18 cellular contexts compared by ENCODE assay signal in the genomic region with DNA sequence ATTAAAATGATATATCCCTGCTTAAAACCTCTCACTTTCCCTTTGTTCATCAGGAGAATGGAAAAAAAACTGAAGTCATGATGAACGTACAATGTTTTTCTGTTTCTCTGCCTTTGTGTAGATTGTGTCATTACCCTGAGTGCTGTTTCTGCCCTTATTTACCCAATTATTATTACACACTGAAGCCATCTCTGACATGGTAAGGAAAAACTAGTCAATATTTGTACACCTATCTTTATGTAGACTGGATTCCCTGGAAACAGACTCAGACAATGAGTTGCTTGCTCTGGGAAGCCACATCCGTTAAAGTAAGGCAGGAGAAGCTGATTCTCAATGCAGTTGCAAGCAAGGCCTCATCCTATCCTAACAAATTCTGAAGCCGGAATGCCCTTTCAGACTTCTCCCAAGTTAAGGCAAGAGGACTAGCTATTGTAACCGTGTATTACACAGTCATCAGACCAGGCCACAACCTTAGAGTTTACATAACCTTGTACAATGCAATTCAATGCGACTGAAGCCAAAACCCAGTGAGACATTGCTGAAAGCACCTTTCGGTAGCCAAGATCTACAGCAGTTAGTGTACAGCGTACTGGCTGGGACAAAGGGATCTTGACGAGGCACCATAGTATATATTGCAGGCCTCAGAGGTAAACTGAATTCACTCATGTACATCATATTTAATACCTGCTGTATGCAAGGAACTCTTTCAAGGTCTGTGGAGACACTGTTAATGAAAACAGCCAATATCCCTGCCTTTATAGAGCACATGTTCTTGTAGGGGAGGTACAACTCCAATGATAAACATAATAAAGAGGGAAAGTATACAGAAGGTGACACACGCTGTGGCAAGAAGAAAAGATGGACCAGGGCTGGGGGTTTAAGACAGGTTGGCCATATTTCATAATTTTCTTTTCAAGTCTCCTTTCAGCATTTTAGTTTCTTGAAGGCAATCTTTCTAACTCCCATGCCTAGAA.
"Had no signal": no experiment of that assay in that cellular context is flagged by ENCODE, and none has a peak within 500 bp of the region (broad histone marks: within the 10 kb centered on the region; RNA-seq: fewer than 3 reads in every experiment).

No MANE protein-coding gene starts in this region.

- H3K9me3 ChIP-seq: ovary, transverse colon, uterus had no signal

- H3K4me3 ChIP-seq: ovary, spleen, transverse colon, uterus had no signal

- ATAC-seq: effector memory CD8-positive, alpha-beta T cell; naive thymus-derived CD8-positive, alpha-beta T cell had no signal

- H3K4me3 Mint-ChIP-seq: activated B cell treated with CpG ODN at 0.5 μM for 24 hours; activated CD4-positive, alpha-beta memory T cell treated with anti-CD3 and anti-CD28 coated beads for 36 hours; activated naive CD8-positive, alpha-beta T cell; activated T-helper 1 cell treated with anti-CD3 and anti-CD28 coated beads, Interleukin-12 subunit alpha, Interleukin-12 subunit beta, Interleukin-2, Interleukin-4 antibody, amounts not matched to agents 30 ng/mL and 10 ng/mL and 1 ng/mL, durations not matched to agents 14 hours and 24 hours and 36 hours; effector memory CD8-positive, alpha-beta T cell; naive thymus-derived CD8-positive, alpha-beta T cell; T-helper 2 cell treated with Interferon-gamma antibody and Interleukin-4, amounts not matched to agents 5 μg/mL and 100 μg/mL, for 36 hours had no signal

- H3K36me3 Mint-ChIP-seq: activated CD4-positive, alpha-beta memory T cell treated with anti-CD3 and anti-CD28 coated beads for 36 hours; activated naive CD8-positive, alpha-beta T cell; naive thymus-derived CD8-positive, alpha-beta T cell had no signal

- DNase-seq: activated B cell treated with CpG ODN at 0.5 μM for 24 hours; activated CD4-positive, alpha-beta memory T cell treated with anti-CD3 and anti-CD28 coated beads for 36 hours; activated CD4-positive, alpha-beta T cell treated with anti-CD3 and anti-CD28 coated beads for 4 hours; activated gamma-delta T cell treated with Interleukin-2 at 50 U/mL for 16 hours; activated T-cell treated with anti-CD3 and anti-CD28 coated beads for 4 hours; amniotic stem cell; effector memory CD8-positive, alpha-beta T cell; mesenchymal stem cell; naive thymus-derived CD8-positive, alpha-beta T cell; ovary; spleen; stimulated activated CD4-positive, alpha-beta T cell treated with anti-CD3 and anti-CD28 coated beads, Interleukin-4, amount 100 ng/mL, for 4 hours; stimulated activated naive CD4-positive, alpha-beta T cell; transverse colon; uterus had no signal

- H3K4me1 ChIP-seq: spleen, uterus had no signal

- H3K27me3 Mint-ChIP-seq: activated B cell treated with CpG ODN at 0.5 μM for 24 hours; activated CD4-positive, alpha-beta memory T cell treated with anti-CD3 and anti-CD28 coated beads for 36 hours; effector memory CD8-positive, alpha-beta T cell had no signal

- H3K36me3 ChIP-seq: ovary, spleen, transverse colon, uterus had no signal

- H3K27ac Mint-ChIP-seq: activated B cell treated with CpG ODN at 0.5 μM for 24 hours; activated CD4-positive, alpha-beta memory T cell treated with anti-CD3 and anti-CD28 coated beads for 36 hours; activated naive CD8-positive, alpha-beta T cell; activated T-helper 1 cell treated with anti-CD3 and anti-CD28 coated beads, Interleukin-12 subunit alpha, Interleukin-12 subunit beta, Interleukin-2, Interleukin-4 antibody, amounts not matched to agents 30 ng/mL and 10 ng/mL and 1 ng/mL, durations not matched to agents 14 hours and 24 hours and 36 hours; effector memory CD8-positive, alpha-beta T cell; naive thymus-derived CD8-positive, alpha-beta T cell; T-helper 2 cell treated with Interferon-gamma antibody and Interleukin-4, amounts not matched to agents 5 μg/mL and 100 μg/mL, for 36 hours had no signal

- H3K27ac ChIP-seq: ovary, spleen, transverse colon, uterus had no signal

- H3K4me1 Mint-ChIP-seq: activated B cell treated with CpG ODN at 0.5 μM for 24 hours; naive thymus-derived CD8-positive, alpha-beta T cell had no signal
